ENCODE assay signal across 21 cellular contexts in the genomic region with DNA sequence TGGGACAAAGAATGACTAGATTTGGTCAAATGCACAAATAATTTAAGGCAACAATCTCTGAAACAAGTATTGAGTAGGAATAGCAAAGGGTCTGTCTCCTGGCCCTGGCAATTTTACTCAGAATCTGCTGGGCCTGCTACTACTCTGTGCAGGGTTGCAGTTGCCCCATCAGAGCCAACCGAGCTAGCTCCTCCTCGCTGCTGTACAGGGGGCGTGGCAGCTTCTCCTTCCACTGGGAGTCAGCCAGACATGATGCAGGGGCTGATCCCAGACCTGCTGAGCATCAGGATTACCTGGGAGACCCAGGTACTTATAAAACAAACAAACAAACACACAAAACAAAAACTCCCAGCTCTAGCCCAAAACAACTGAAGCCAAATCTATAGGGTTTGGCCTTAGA. TPM values are rescaled to one million over a fixed set of nuclear protein-coding genes. Genes with fewer than 3 reads are reported as not detected.
DNase-seq lines count a peak whose midpoint lies in the region; ATAC-seq and TF ChIP-seq lines count a peak whose summit lies in the region.
"Had no signal": no experiment of that assay in that cellular context is flagged by ENCODE, and none has a peak within 500 bp of the region (broad histone marks: within the 10 kb centered on the region; RNA-seq: fewer than 3 reads in every experiment).

No MANE protein-coding gene starts in this region.

- H4K20me1 ChIP-seq in PC-3 (ENCODE audit: low read length): no peaks in the 10 kb centered on the region
- H4K20me1 ChIP-seq: BLaER1 had no signal

- no peaks in the 10 kb centered on the region for H3F3A ChIP-seq in PC-3 (ENCODE audit: low read length, unreplicated experiment)

- CTCF ChIA-PET in PC-3 (lab: Charles Lee): no interaction called here

- H3K4me2 ChIP-seq in PC-3 (ENCODE audit: low read length): no peak overlapping the region
- H3K4me2 ChIP-seq: BLaER1 had no signal

- no peaks in the 10 kb centered on the region for H3K4me1 ChIP-seq in PC-3 (ENCODE audit: insufficient read depth, low read length)
- H3K4me1 ChIP-seq: BLaER1, SJCRH30 had no signal

- H3K4me3 ChIP-seq in H7 (ENCODE audit: insufficient read depth, low read depth, low read length): no peak overlapping the region
- no peak overlapping the region for H3K4me3 ChIP-seq in PC-3 (ENCODE audit: low read length)
- H3K4me3 ChIP-seq: BLaER1, SJCRH30 had no signal

- H3K9me2 ChIP-seq in PC-3 (replicated peaks; ENCODE audit: low read length): no peaks in the 10 kb centered on the region

- H3K9ac ChIP-seq in PC-3 (ENCODE audit: low read length): no peak overlapping the region
- H3K9ac ChIP-seq: BLaER1 had no signal

- DNase-seq in NCI-H82 (lab: John Stamatoyannopoulos, UW) (peak; percentile 19), NCI-H82 treated with DMSO at 0.1 percent for 48 hours (lab: John Stamatoyannopoulos, UW; ENCODE audit: unreplicated experiment) (no peak), H7 (peak; percentile 25), NCI-H69 (lab: John Stamatoyannopoulos, UW) (peak; percentile 5), iPS-NIHi7 (ENCODE audit: extremely low spot score) (peak; percentile 37), PC-3 (no peak), HPDE6-E6E7 (ENCODE audit: extremely low spot score) (no peak), NCI-H1694 treated with DMSO at 0.1 percent for 48 hours (lab: John Stamatoyannopoulos, UW) (no peak)
- DNase-seq: CD4-positive, CD25-positive, alpha-beta regulatory T cell; DMS53; GOT3; NCI-H1092 treated with DMSO at 0.1 percent for 48 hours; NCI-H1436; NCI-H2029; NCI-H2171; NCI-H226; NCI-H510A treated with DMSO at 0.1 percent for 48 hours; SJCRH30; T-helper 2 cell had no signal

- POLR2A ChIA-PET in PC-3 (lab: Charles Lee; ENCODE audit: unreplicated experiment): no interaction called here

- intact Hi-C loops in PC-3 (cut with micrococcal nuclease): no loop called here

- no peaks in the 10 kb centered on the region for H3K79me2 ChIP-seq in PC-3 (ENCODE audit: low read length)

- H3K36me3 ChIP-seq in H7 (replicated peaks; ENCODE audit: control insufficient read depth, insufficient read depth, low read length) (no peaks in the 10 kb centered on the region), PC-3 (ENCODE audit: low read depth, low read length) (no peaks in the 10 kb centered on the region)
- H3K36me3 ChIP-seq: BLaER1, SJCRH30 had no signal

- ATAC-seq in PC-3: no peak
- ATAC-seq: Right ventricle myocardium inferior had no signal

- H3K27ac ChIP-seq in PC-3 (ENCODE audit: low read length): no peak overlapping the region
- H3K27ac ChIP-seq: BLaER1, SJCRH30 had no signal

- no TSS peak for BruUV-seq in PC-3 (replicated peaks; lab: Mats Ljungman, UMichigan)

- H3K9me3 ChIP-seq in PC-3 (ENCODE audit: low read length): no peaks in the 10 kb centered on the region
- H3K9me3 ChIP-seq: BLaER1, SJCRH30 had no signal

- H2AFZ ChIP-seq in PC-3 (ENCODE audit: low read length): no peak overlapping the region

- TF ChIP-seq CTCF in PC-3 (conservative IDR thresholded peaks at IDR 0.05; ENCODE audit: low read depth, low read length): no peak

- H3K27me3 ChIP-seq in H7 (ENCODE audit: control insufficient read depth, insufficient read depth, low read length) (no peaks in the 10 kb centered on the region), PC-3 (ENCODE audit: low read length) (peaks cover 18% of the 10 kb centered on the region)
- H3K27me3 ChIP-seq: BLaER1, SJCRH30 had no signal

RNA-seq across cellular contexts. Expression of gene PXYLP1, which starts 30.5 kb away (rescaled TPM):
- 16.7 and 16.9 TPM in 2 replicates for total RNA-seq in H7 (2014; rRNA removed; shearing (Covaris generic))
- 6.2 and 16.6 TPM in 2 replicates for total RNA-seq in PC-3 (2014; rRNA removed)

Comparison
In these comparisons a context has a peak if more than half of its experiments do, and no peak if none do; other contexts are left out.
1. DNase-seq: peak in NCI-H82 (single experiment), H7 (single experiment), NCI-H69 (single experiment) and iPS-NIHi7 (single experiment); none in NCI-H82 treated with DMSO at 0.1 percent for 48 hours (single experiment), PC-3 (single experiment), HPDE6-E6E7 (single experiment) and NCI-H1694 treated with DMSO at 0.1 percent for 48 hours (single experiment).